ENCODE assay signal across 9 cellular contexts in genomic region chr9:134399435-134400056, GRCh38.
DNase-seq lines count a peak whose midpoint lies in the region; FAIRE-seq and TF ChIP-seq lines count a peak whose summit lies in the region.
"Had no signal": no experiment of that assay in that cellular context is flagged by ENCODE, and none has a peak within 500 bp of the region (broad histone marks: within the 10 kb centered on the region; RNA-seq: fewer than 3 reads in every experiment).

No MANE protein-coding gene starts in this region.

- peaks cover 3 to 9% of the 10 kb centered on the region in 2 experiments for H3K36me3 ChIP-seq in keratinocyte (ENCODE audit: control insufficient read depth in 2 of 2, extremely low read depth in 1 of 2, insufficient read depth in 2 of 2, low read length in 2 of 2)

- H4K20me1 ChIP-seq in keratinocyte (ENCODE audit: control insufficient read depth, extremely low read depth, insufficient read depth, low read length) = peaks cover 20% of the 10 kb centered on the region

- DNase-seq in AG08396 (ENCODE audit: low spot score) = peak; percentile 72
- peak; percentile 20 for DNase-seq in UCSD-AML1 (lab: John Stamatoyannopoulos, UW; ENCODE audit: unreplicated experiment)
- DNase-seq in keratinocyte (ENCODE audit: low read depth, low spot score) = no peak
- DNase-seq in urothelium cell line (ENCODE audit: low spot score) = no peak
- DNase-seq in NCI-H524 treated with DMSO at 0.1 percent for 48 hours (lab: John Stamatoyannopoulos, UW) = no peak
- no peak for DNase-seq in NCI-H2081 (lab: John Stamatoyannopoulos, UW)
- no peak for DNase-seq in inferior parietal cortex (ENCODE audit: extremely low spot score)
- DNase-seq: anterior cingulate cortex had no signal

- H3K4me1 ChIP-seq in keratinocyte (ENCODE audit: control insufficient read depth, extremely low read depth, insufficient read depth, low read length) = peaks cover 18% of the 10 kb centered on the region

- no peak overlapping the region for H3K4me2 ChIP-seq in keratinocyte (ENCODE audit: control insufficient read depth, extremely low read depth, insufficient read depth, low read depth, low read length)

- H3K9me1 ChIP-seq in keratinocyte (ENCODE audit: control insufficient read depth, extremely low read depth, insufficient read depth, low read length) = no peaks in the 10 kb centered on the region

- TF ChIP-seq CTCF in GM12874 (IDR thresholded peaks at IDR 0.05; ENCODE audit: insufficient read depth, low read depth, low read length) = peak; percentile 68
- peak in 2 of 3 experiments; percentile 71 to 91 for TF ChIP-seq CTCF in keratinocyte (optimal IDR thresholded peaks at IDR 0.05 in 1 of 3, IDR thresholded peaks at IDR 0.05 in 1 of 3, conservative IDR thresholded peaks at IDR 0.05 in 1 of 3; ENCODE audit: extremely low read depth in 1 of 3, insufficient read depth in 2 of 3, low read length in 3 of 3)

- H3K79me2 ChIP-seq in keratinocyte (ENCODE audit: control insufficient read depth, insufficient read depth, low read length) = peaks cover 38% of the 10 kb centered on the region

- dilution Hi-C loops in keratinocyte (cut with MboI; ENCODE audit: extremely low pct_ligation_motif_present, low sequenced_read_pairs) = no loop called here

- peaks cover 3% of the 10 kb centered on the region for H3K9me3 ChIP-seq in keratinocyte (ENCODE audit: control insufficient read depth, low read depth, low read length)

- H3K4me3 ChIP-seq in keratinocyte (ENCODE audit: control insufficient read depth in 2 of 3, extremely low read depth in 1 of 3, insufficient read depth in 2 of 3, low read depth in 1 of 3, low read length in 3 of 3) = no peak overlapping the region

- no peak overlapping the region for H2AFZ ChIP-seq in keratinocyte (ENCODE audit: control insufficient read depth, low read length)

- FAIRE-seq in keratinocyte (lab: Jason Lieb, UNC) (peak; percentile 39), urothelium cell line (lab: Jason Lieb, UNC) (no peak)

- no peak overlapping the region for H3K27ac ChIP-seq in keratinocyte (ENCODE audit: control insufficient read depth, insufficient read depth, low read length)

- no peaks in the 10 kb centered on the region for H3K27me3 ChIP-seq in keratinocyte (ENCODE audit: control insufficient read depth, extremely low read depth, insufficient read depth, low read length)

- H3K9ac ChIP-seq in keratinocyte (ENCODE audit: control insufficient read depth, extremely low read depth, insufficient read depth, low read length) = no peak overlapping the region

Comparison
In these comparisons a context has a peak if more than half of its experiments do, and no peak if none do; other contexts are left out.
1. DNase-seq: peak in AG08396 (single experiment) and UCSD-AML1 (single experiment); none in keratinocyte (single experiment), urothelium cell line (single experiment), NCI-H524 treated with DMSO at 0.1 percent for 48 hours (single experiment), NCI-H2081 (0 of 2) and inferior parietal cortex (single experiment).